9 cellular contexts compared by ENCODE assay signal in the genomic region with DNA sequence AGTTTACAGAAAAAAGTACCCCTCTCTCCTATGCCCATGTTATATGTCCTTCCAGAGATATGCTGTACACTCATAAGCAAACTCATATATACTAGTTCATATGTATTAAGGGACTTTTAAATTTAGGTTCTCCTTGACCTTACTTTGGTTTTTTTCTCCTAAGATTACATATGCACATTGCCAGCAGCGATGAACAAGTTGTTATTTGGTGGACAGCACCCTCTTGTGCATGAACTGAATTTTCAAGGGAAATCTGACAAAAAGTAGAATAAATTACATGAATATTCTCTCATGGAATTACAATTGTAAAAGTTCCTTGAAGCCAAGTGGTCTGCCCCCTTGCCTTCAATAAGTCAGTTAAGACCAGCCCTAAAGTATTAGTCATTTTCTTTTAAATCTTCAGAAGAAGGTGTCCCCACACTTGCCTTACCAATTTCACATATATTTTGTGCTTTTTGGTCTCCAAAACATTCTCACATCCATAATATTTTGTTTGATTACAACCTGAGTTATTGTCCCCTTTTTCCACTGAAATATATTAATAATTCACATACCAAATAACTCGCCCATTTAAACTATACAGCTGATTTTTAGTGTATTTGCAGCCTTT. TPM values are rescaled to one million over a fixed set of nuclear protein-coding genes. Genes with fewer than 3 reads are reported as not detected.
DNase-seq lines count a peak whose midpoint lies in the region; ATAC-seq and TF ChIP-seq lines count a peak whose summit lies in the region.
"Had no signal": no experiment of that assay in that cellular context is flagged by ENCODE, and none has a peak within 500 bp of the region (broad histone marks: within the 10 kb centered on the region; RNA-seq: fewer than 3 reads in every experiment).

No MANE protein-coding gene starts in this region.

- intact Hi-C loops in dorsolateral prefrontal cortex (cut with DNase I) = loop anchor here (2.0 to 10.0 kb wide), 4 partner anchors 71 to 148 kb away; a partner anchor contains a TSS

- H3K27me3 ChIP-seq in dorsolateral prefrontal cortex = no peaks in the 10 kb centered on the region

- H3K4me1 Mint-ChIP-seq in effector memory CD8-positive, alpha-beta T cell (ENCODE audit: low read depth in 2 of 2) = no peaks in the 10 kb centered on the region
- H3K4me1 Mint-ChIP-seq: activated naive CD4-positive, alpha-beta T cell treated with anti-CD3 and anti-CD28 coated beads, Interleukin-2, amount 50 U/mL, for 24 hours had no signal

- H3K4me3 Mint-ChIP-seq in effector memory CD8-positive, alpha-beta T cell = no peak overlapping the region
- H3K4me3 Mint-ChIP-seq: activated naive CD4-positive, alpha-beta T cell treated with anti-CD3 and anti-CD28 coated beads, Interleukin-2, amount 50 U/mL, for 24 hours had no signal

- DNase-seq in NCI-H524 (lab: John Stamatoyannopoulos, UW) (peak; percentile 0 to 2), NCI-H524 treated with DMSO at 0.1 percent for 48 hours (lab: John Stamatoyannopoulos, UW) (no peak), NCI-H460 (ENCODE audit: extremely low read depth, low read depth) (peak; percentile 27), dorsolateral prefrontal cortex (peak in 2 of 10 donors; percentile 9 to 26), medulla oblongata (ENCODE audit: extremely low spot score) (peak; percentile 83)
- no peak for DNase-seq in effector memory CD8-positive, alpha-beta T cell

- no peaks in the 10 kb centered on the region for H3K36me3 Mint-ChIP-seq in effector memory CD8-positive, alpha-beta T cell (ENCODE audit: insufficient read depth)
- H3K36me3 Mint-ChIP-seq: activated naive CD4-positive, alpha-beta T cell treated with anti-CD3 and anti-CD28 coated beads, Interleukin-2, amount 50 U/mL, for 24 hours had no signal

- H3K27ac ChIP-seq in dorsolateral prefrontal cortex = peak overlapping the region in 48 of 59 donors; percentile 0 to 85 (median 64)

- no peak overlapping the region for H3K4me3 ChIP-seq in dorsolateral prefrontal cortex

- H3K27me3 Mint-ChIP-seq in effector memory CD8-positive, alpha-beta T cell = peaks cover 20 to 21% of the 10 kb centered on the region in 2 donors

- peak; percentile 61 to 94 (median 81) for TF ChIP-seq CTCF in dorsolateral prefrontal cortex (IDR thresholded peaks at IDR 0.05 in 54 of 56, conservative IDR thresholded peaks at IDR 0.05 in 2 of 56; ENCODE audit: low read depth in 1 of 56, partially characterized antibody in 56 of 56)

- ATAC-seq in HG02623 (IDR thresholded peaks at IDR 0.05; ENCODE audit: unreplicated experiment) (peak; percentile 72), GM21619 (IDR thresholded peaks at IDR 0.05; ENCODE audit: unreplicated experiment) (no peak)
- ATAC-seq in effector memory CD8-positive, alpha-beta T cell (replicated peaks) = no peak

- H3K27ac Mint-ChIP-seq in effector memory CD8-positive, alpha-beta T cell = no peak overlapping the region
- H3K27ac Mint-ChIP-seq: activated naive CD4-positive, alpha-beta T cell treated with anti-CD3 and anti-CD28 coated beads, Interleukin-2, amount 50 U/mL, for 24 hours had no signal

- H3K9me3 Mint-ChIP-seq in effector memory CD8-positive, alpha-beta T cell = no peaks in the 10 kb centered on the region
- H3K9me3 Mint-ChIP-seq: activated naive CD4-positive, alpha-beta T cell treated with anti-CD3 and anti-CD28 coated beads, Interleukin-2, amount 50 U/mL, for 24 hours had no signal

RNA-seq across cellular contexts. Expression of a gene that starts 30.6 kb away (rescaled TPM):
- 32.0 and 41.0 TPM in 2 replicates for total RNA-seq in NCI-H460 (2014; rRNA removed; shearing (Covaris generic))
- polyA plus RNA-seq in NCI-H460 (2014; cell fraction: nucleus; rRNA removed) = 13.3 and 22.5 TPM in 2 replicates
- total RNA-seq in dorsolateral prefrontal cortex = 10 to 100 TPM; 33.7 to 73.2 (median 51.5) TPM

Comparison
In these comparisons a context has a peak if more than half of its experiments do, and no peak if none do; other contexts are left out.
1. DNase-seq: peak in NCI-H524 (2 of 2), NCI-H460 (single experiment) and medulla oblongata (single experiment); none in NCI-H524 treated with DMSO at 0.1 percent for 48 hours (single experiment) and effector memory CD8-positive, alpha-beta T cell (0 of 3).